In genomic region chr16:57807968-57808528, GRCh38 we compare ENCODE assay signal across 8 cellular contexts. TPM values are rescaled to one million over a fixed set of nuclear protein-coding genes. Genes with fewer than 3 reads are reported as not detected.
DNase-seq lines count a peak whose midpoint lies in the region; ATAC-seq and TF ChIP-seq lines count a peak whose summit lies in the region.

No MANE protein-coding gene starts in this region.

- CTCF ChIA-PET in activated CD8-positive, alpha-beta T cell treated with anti-CD3 and anti-CD28 coated beads for 36 hours (lab: Charles Lee): interaction anchor here (0.9 to 1.6 kb wide), 2 partner anchors 51 to 231 kb away, joined by 3 to 6 read pairs; no protein-coding TSS in a partner anchor

- TF ChIP-seq CTCF in activated CD8-positive, alpha-beta T cell treated with anti-CD3 and anti-CD28 coated beads for 36 hours (IDR thresholded peaks at IDR 0.05): no peak

- H3K4me1 Mint-ChIP-seq in activated CD8-positive, alpha-beta T cell treated with anti-CD3 and anti-CD28 coated beads for 36 hours (ENCODE audit: low read depth): peaks cover 23% of the 10 kb centered on the region
- peaks cover 29 to 31% of the 10 kb centered on the region in 2 donors for H3K4me1 Mint-ChIP-seq in effector memory CD8-positive, alpha-beta T cell (ENCODE audit: low read depth in 2 of 2)

- peaks cover 23% of the 10 kb centered on the region for H3K27me3 Mint-ChIP-seq in activated CD8-positive, alpha-beta T cell treated with anti-CD3 and anti-CD28 coated beads for 36 hours
- H3K27me3 Mint-ChIP-seq in effector memory CD8-positive, alpha-beta T cell: no peaks in the 10 kb centered on the region

- H3K27ac Mint-ChIP-seq in activated CD8-positive, alpha-beta T cell treated with anti-CD3 and anti-CD28 coated beads for 36 hours: no peak overlapping the region
- peak overlapping the region; percentile 66 to 70 for H3K27ac Mint-ChIP-seq in effector memory CD8-positive, alpha-beta T cell

- DNase-seq in NCI-H1092 treated with DMSO at 0.1 percent for 48 hours (lab: John Stamatoyannopoulos, UW) (peak; percentile 35), NCI-H1092 (lab: John Stamatoyannopoulos, UW) (no peak), NCI-H2227 (lab: John Stamatoyannopoulos, UW; ENCODE audit: unreplicated experiment) (peak; percentile 46), mucosa of gallbladder (ENCODE audit: low spot score) (peak; percentile 78)
- DNase-seq in activated CD8-positive, alpha-beta T cell treated with anti-CD3 and anti-CD28 coated beads for 36 hours: peak; percentile 81
- peak; percentile 35 to 45 (median 39) for DNase-seq in effector memory CD8-positive, alpha-beta T cell
- peak; percentile 79 for DNase-seq in stimulated activated CD8-positive, alpha-beta memory T cell treated with anti-CD3 and anti-CD28 coated beads, Interleukin-4, amount 100 ng/mL, for 48 hours

- ATAC-seq in activated CD8-positive, alpha-beta T cell treated with anti-CD3 and anti-CD28 coated beads for 36 hours: peak; percentile 64
- peak; percentile 23 for ATAC-seq in effector memory CD8-positive, alpha-beta T cell (replicated peaks)
- no peak for ATAC-seq in HG02610 (IDR thresholded peaks at IDR 0.05; ENCODE audit: unreplicated experiment)

- peak overlapping the region; percentile 26 for H3K4me3 Mint-ChIP-seq in activated CD8-positive, alpha-beta T cell treated with anti-CD3 and anti-CD28 coated beads for 36 hours
- peak overlapping the region; percentile 66 to 82 for H3K4me3 Mint-ChIP-seq in effector memory CD8-positive, alpha-beta T cell

- POLR2A ChIA-PET in activated CD8-positive, alpha-beta T cell treated with anti-CD3 and anti-CD28 coated beads for 36 hours (lab: Charles Lee): interaction anchor here (0.6 kb wide), 1 partner anchor 76 kb away, joined by 3 read pairs; no protein-coding TSS in a partner anchor

- intact Hi-C loops in activated CD8-positive, alpha-beta T cell treated with anti-CD3 and anti-CD28 coated beads for 36 hours (cut with micrococcal nuclease): no loop called here

- no peaks in the 10 kb centered on the region for H3K9me3 Mint-ChIP-seq in activated CD8-positive, alpha-beta T cell treated with anti-CD3 and anti-CD28 coated beads for 36 hours
- no peaks in the 10 kb centered on the region for H3K9me3 Mint-ChIP-seq in effector memory CD8-positive, alpha-beta T cell

- no peaks in the 10 kb centered on the region for H3K36me3 Mint-ChIP-seq in activated CD8-positive, alpha-beta T cell treated with anti-CD3 and anti-CD28 coated beads for 36 hours (ENCODE audit: low read depth)
- H3K36me3 Mint-ChIP-seq in effector memory CD8-positive, alpha-beta T cell (ENCODE audit: insufficient read depth): peaks cover 10% of the 10 kb centered on the region

RNA-seq across cellular contexts. Expression of gene KIFC3, which starts 5.8 kb away (rescaled TPM):
- total RNA-seq in activated CD8-positive, alpha-beta T cell treated with anti-CD3 and anti-CD28 coated beads for 36 hours: under 1 TPM; 0.54 to 0.89 TPM
- total RNA-seq in mucosa of gallbladder: 39.3 TPM

Comparison
In these comparisons a context has a peak if more than half of its experiments do, and no peak if none do; other contexts are left out.
1. RNA of gene KIFC3, which starts 5.8 kb away (total RNA-seq): 39.3 TPM in mucosa of gallbladder (single experiment); 0.54 to 0.89 TPM in activated CD8-positive, alpha-beta T cell treated with anti-CD3 and anti-CD28 coated beads for 36 hours; every median in the first group is over 10 times any median in the second.